In genomic region chr7:131110294-131111080, GRCh38 we compare ENCODE assay signal across 1 cellular context.
TF ChIP-seq lines count a peak whose summit lies in the region.

No MANE protein-coding gene starts in this region.

TF ChIP-seq in SK-N-SH, 30 proteins besides CTCF, POLR2A, EP300 and RAD21 (continued from another document):
- TF ChIP-seq, protein P1, sequence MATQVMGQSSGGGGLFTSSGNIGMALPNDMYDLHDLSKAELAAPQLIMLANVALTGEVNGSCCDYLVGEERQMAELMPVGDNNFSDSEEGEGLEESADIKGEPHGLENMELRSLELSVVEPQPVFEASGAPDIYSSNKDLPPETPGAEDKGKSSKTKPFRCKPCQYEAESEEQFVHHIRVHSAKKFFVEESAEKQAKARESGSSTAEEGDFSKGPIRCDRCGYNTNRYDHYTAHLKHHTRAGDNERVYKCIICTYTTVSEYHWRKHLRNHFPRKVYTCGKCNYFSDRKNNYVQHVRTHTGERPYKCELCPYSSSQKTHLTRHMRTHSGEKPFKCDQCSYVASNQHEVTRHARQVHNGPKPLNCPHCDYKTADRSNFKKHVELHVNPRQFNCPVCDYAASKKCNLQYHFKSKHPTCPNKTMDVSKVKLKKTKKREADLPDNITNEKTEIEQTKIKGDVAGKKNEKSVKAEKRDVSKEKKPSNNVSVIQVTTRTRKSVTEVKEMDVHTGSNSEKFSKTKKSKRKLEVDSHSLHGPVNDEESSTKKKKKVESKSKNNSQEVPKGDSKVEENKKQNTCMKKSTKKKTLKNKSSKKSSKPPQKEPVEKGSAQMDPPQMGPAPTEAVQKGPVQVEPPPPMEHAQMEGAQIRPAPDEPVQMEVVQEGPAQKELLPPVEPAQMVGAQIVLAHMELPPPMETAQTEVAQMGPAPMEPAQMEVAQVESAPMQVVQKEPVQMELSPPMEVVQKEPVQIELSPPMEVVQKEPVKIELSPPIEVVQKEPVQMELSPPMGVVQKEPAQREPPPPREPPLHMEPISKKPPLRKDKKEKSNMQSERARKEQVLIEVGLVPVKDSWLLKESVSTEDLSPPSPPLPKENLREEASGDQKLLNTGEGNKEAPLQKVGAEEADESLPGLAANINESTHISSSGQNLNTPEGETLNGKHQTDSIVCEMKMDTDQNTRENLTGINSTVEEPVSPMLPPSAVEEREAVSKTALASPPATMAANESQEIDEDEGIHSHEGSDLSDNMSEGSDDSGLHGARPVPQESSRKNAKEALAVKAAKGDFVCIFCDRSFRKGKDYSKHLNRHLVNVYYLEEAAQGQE (IDR thresholded peaks at IDR 0.05; ENCODE audit: low read depth, low read length), result no peak
- TF ChIP-seq MXI1 (IDR thresholded peaks at IDR 0.05; ENCODE audit: low read depth, low read length), result no peak
- TF ChIP-seq FOXM1 (IDR thresholded peaks at IDR 0.05; ENCODE audit: low read depth), result no peak
- no peak for TF ChIP-seq MEF2A (IDR thresholded peaks at IDR 0.05; ENCODE audit: borderline replicate concordance, low read depth)
- no peak for TF ChIP-seq EZH2phosphoT487 (IDR thresholded peaks at IDR 0.05; ENCODE audit: borderline replicate concordance, low read depth)
- 0 out of 2 replicates have a peak, but pooled peaks have one; percentile 10 for TF ChIP-seq RXRA (IDR thresholded peaks at IDR 0.05; ENCODE audit: borderline replicate concordance, low read depth)
- no peak for TF ChIP-seq RCOR1 (IDR thresholded peaks at IDR 0.05; ENCODE audit: low read length)
- no peak for TF ChIP-seq TCF12 (IDR thresholded peaks at IDR 0.05)
- no peak for TF ChIP-seq FOSL2 (IDR thresholded peaks at IDR 0.05; ENCODE audit: borderline replicate concordance, low read depth)
